In the genomic region with DNA sequence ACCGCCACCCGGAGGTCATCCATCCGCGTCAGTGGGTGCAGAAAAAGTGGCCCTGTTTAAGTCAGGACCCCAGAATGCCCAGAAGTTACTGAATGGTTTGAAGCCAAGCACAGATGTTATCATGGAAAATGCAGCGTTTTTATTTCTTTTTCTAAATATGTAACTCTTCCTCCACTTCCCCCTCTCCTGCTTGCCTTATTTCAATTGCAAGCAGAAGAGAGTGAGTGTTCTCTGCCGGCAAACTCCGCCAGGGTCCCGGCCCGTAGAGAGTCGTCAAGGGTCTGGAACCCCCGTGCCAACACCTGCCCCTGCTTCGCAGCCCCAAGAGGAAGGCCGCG, we compare ENCODE assay signal across 12 cellular contexts. TPM values are rescaled to one million over a fixed set of nuclear protein-coding genes. Genes with fewer than 3 reads are reported as not detected.
"Had no signal": no experiment of that assay in that cellular context is flagged by ENCODE, and none has a peak within 500 bp of the region (broad histone marks: within the 10 kb centered on the region; RNA-seq: fewer than 3 reads in every experiment).

No MANE protein-coding gene starts in this region.

- H3K4me3 Mint-ChIP-seq: activated CD4-positive, alpha-beta memory T cell treated with anti-CD3 and anti-CD28 coated beads, Interleukin-2, amount 10 ng/mL, durations not matched to agents 7 days and 5 days had no signal

- H3K27ac ChIP-seq: adrenal gland, lower lobe of right lung, tibial artery had no signal

- H3K36me3 Mint-ChIP-seq: immature natural killer cell had no signal

- H3K9me3 Mint-ChIP-seq: activated CD4-positive, alpha-beta memory T cell treated with anti-CD3 and anti-CD28 coated beads, Interleukin-2, amount 10 ng/mL, durations not matched to agents 7 days and 5 days; central memory CD8-positive, alpha-beta T cell; neural crest cell had no signal

- ATAC-seq: left cardiac atrium, lower lobe of right lung had no signal

- DNase-seq: activated CD4-positive, alpha-beta memory T cell treated with anti-CD3 and anti-CD28 coated beads, Interleukin-2, amount 10 ng/mL, durations not matched to agents 7 days and 5 days; activated CD4-positive, CD25-positive, alpha-beta regulatory T cell treated with anti-CD3 and anti-CD28 coated beads, Interleukin-2, amount 50 U/mL, for 72 hours; activated naive CD4-positive, alpha-beta T cell; adrenal gland; immature natural killer cell; left cardiac atrium; lower lobe of right lung; tibial artery had no signal

- H3K36me3 ChIP-seq: adrenal gland, lower lobe of right lung, tibial artery had no signal

- H3K4me3 ChIP-seq: adrenal gland had no signal

- H3K27ac Mint-ChIP-seq: activated CD4-positive, alpha-beta memory T cell treated with anti-CD3 and anti-CD28 coated beads, Interleukin-2, amount 10 ng/mL, durations not matched to agents 7 days and 5 days; immature natural killer cell had no signal

- H3K9me3 ChIP-seq: adrenal gland, lower lobe of right lung, tibial artery had no signal

RNA-seq across cellular contexts. Expression of a gene that starts 0.9 kb away (rescaled TPM):
- total RNA-seq: activated CD4-positive, alpha-beta memory T cell treated with anti-CD3 and anti-CD28 coated beads, Interleukin-2, amount 10 ng/mL, durations not matched to agents 7 days and 5 days; adrenal gland; glomerular endothelial cell; left cardiac atrium; lower lobe of right lung; neural crest cell had no signal
- polyA plus RNA-seq: adrenal gland, esophagus, immature natural killer cell had no signal

RNA-seq across cellular contexts. Expression of a gene that starts 50.2 kb away (rescaled TPM):
- total RNA-seq: activated CD4-positive, alpha-beta memory T cell treated with anti-CD3 and anti-CD28 coated beads, Interleukin-2, amount 10 ng/mL, durations not matched to agents 7 days and 5 days; glomerular endothelial cell; left cardiac atrium; lower lobe of right lung had no signal
- polyA plus RNA-seq: immature natural killer cell had no signal
